ENCODE assay signal across 8 cellular contexts in genomic region chrX:154486396-154487207, GRCh38. TPM values are rescaled to one million over a fixed set of nuclear protein-coding genes. Genes with fewer than 3 reads are reported as not detected.
DNase-seq lines count a peak whose midpoint lies in the region; ATAC-seq, FAIRE-seq and TF ChIP-seq lines count a peak whose summit lies in the region.

Gene UBL4A, minus strand, starts transcription at chrX:154486615. Its CDS starts 31 bp downstream, at chrX:154486584.

- no peaks in the 10 kb centered on the region for H3K36me3 ChIP-seq in mucosa of descending colon (ENCODE audit: low read depth)

- H3K9me3 ChIP-seq in mucosa of descending colon: no peaks in the 10 kb centered on the region

- ATAC-seq in mucosa of descending colon (peak; percentile 58), GM18858 (IDR thresholded peaks at IDR 0.05; ENCODE audit: unreplicated experiment) (no peak)

- H3K4me1 ChIP-seq in mucosa of descending colon (ENCODE audit: low read depth): no peaks in the 10 kb centered on the region

- intact Hi-C loops in CD14-positive monocyte (cut with micrococcal nuclease) (no loop called here), mucosa of descending colon (cut with DNase I, micrococcal nuclease) (no loop called here)

- peak; percentile 44; the same call in 1 of the 2 replicates for TF ChIP-seq POLR2A in H54 (IDR thresholded peaks at IDR 0.05; ENCODE audit: low read depth, low read length)

- peak within 1 kb of the TSS; percentile 65 to 76 for H3K4me3 Mint-ChIP-seq in CD14-positive monocyte
- H3K4me3 Mint-ChIP-seq in stimulated activated naive CD8-positive, alpha-beta T cell treated with anti-CD3 and anti-CD28 coated beads, Interleukin-15, Interleukin-2, amounts not matched to agents 100 ng/mL and 50 ng/mL, for 24 hours: peak within 1 kb of the TSS; percentile 78

- H3K4me1 Mint-ChIP-seq in CD14-positive monocyte: peaks cover 32% of the 10 kb centered on the region
- peaks cover 42% of the 10 kb centered on the region for H3K4me1 Mint-ChIP-seq in stimulated activated naive CD8-positive, alpha-beta T cell treated with anti-CD3 and anti-CD28 coated beads, Interleukin-15, Interleukin-2, amounts not matched to agents 100 ng/mL and 50 ng/mL, for 24 hours (ENCODE audit: low read depth)

- H3K36me3 Mint-ChIP-seq in CD14-positive monocyte: peaks cover 12 to 18% of the 10 kb centered on the region in 2 donors
- peaks cover 14% of the 10 kb centered on the region for H3K36me3 Mint-ChIP-seq in stimulated activated naive CD8-positive, alpha-beta T cell treated with anti-CD3 and anti-CD28 coated beads, Interleukin-15, Interleukin-2, amounts not matched to agents 100 ng/mL and 50 ng/mL, for 24 hours (ENCODE audit: low read depth)

- H3K4me3 ChIP-seq in mucosa of descending colon: peak within 1 kb of the TSS; percentile 65

- no peak for DNase-seq in CD14-positive monocyte (ENCODE audit: low spot score)
- peak; percentile 71 for DNase-seq in H54 (ENCODE audit: insufficient read length, low spot score)
- peak; percentile 82 for DNase-seq in NCI-H748 (lab: John Stamatoyannopoulos, UW; ENCODE audit: unreplicated experiment)
- DNase-seq in activated CD8-positive, alpha-beta memory T cell treated with anti-CD3 and anti-CD28 coated beads, Interleukin-2, amount 50 U/mL, for 48 hours: peak; percentile 79
- peak; percentile 55 for DNase-seq in epidermal melanocyte (ENCODE audit: insufficient read length, low spot score)
- DNase-seq in mucosa of descending colon: peak; percentile 59 to 81 (median 79)

- peaks cover 0 to 33% (median 15%) of the 10 kb centered on the region in 7 donors for H3K9me3 Mint-ChIP-seq in CD14-positive monocyte
- no peaks in the 10 kb centered on the region for H3K9me3 Mint-ChIP-seq in stimulated activated naive CD8-positive, alpha-beta T cell treated with anti-CD3 and anti-CD28 coated beads, Interleukin-15, Interleukin-2, amounts not matched to agents 100 ng/mL and 50 ng/mL, for 24 hours

- FAIRE-seq in H54 (lab: Jason Lieb, UNC): no peak

- TF ChIP-seq CTCF in CD14-positive monocyte (IDR thresholded peaks at IDR 0.05) (no peak), mucosa of descending colon (IDR thresholded peaks at IDR 0.05) (no peak)

- H3K27me3 Mint-ChIP-seq in CD14-positive monocyte (ENCODE audit: low read depth in 3 of 3): peaks cover 0 to 8% (median 3%) of the 10 kb centered on the region in 3 donors
- H3K27me3 Mint-ChIP-seq in stimulated activated naive CD8-positive, alpha-beta T cell treated with anti-CD3 and anti-CD28 coated beads, Interleukin-15, Interleukin-2, amounts not matched to agents 100 ng/mL and 50 ng/mL, for 24 hours: no peaks in the 10 kb centered on the region

- peak within 1 kb of the TSS; percentile 20 to 82 (median 54) for H3K27ac Mint-ChIP-seq in CD14-positive monocyte
- H3K27ac Mint-ChIP-seq in stimulated activated naive CD8-positive, alpha-beta T cell treated with anti-CD3 and anti-CD28 coated beads, Interleukin-15, Interleukin-2, amounts not matched to agents 100 ng/mL and 50 ng/mL, for 24 hours: peak within 1 kb of the TSS; percentile 77

RNA-seq across cellular contexts. Expression of gene UBL4A, which starts in this region (rescaled TPM):
- polyA plus RNA-seq in CD14-positive monocyte: 10 to 100 TPM; 27.9 to 28.1 TPM
- 10 to 100 TPM; 29.2 to 41.6 (median 32.3) TPM for total RNA-seq in mucosa of descending colon
